Comparison of ENCODE assay signal across 24 cellular contexts in genomic region chr15:91844928-91845327, GRCh38.
"Had no signal": no experiment of that assay in that cellular context is flagged by ENCODE, and none has a peak within 500 bp of the region (broad histone marks: within the 10 kb centered on the region; RNA-seq: fewer than 3 reads in every experiment).

No MANE protein-coding gene starts in this region.

- DNase-seq: activated B cell treated with CpG ODN at 0.5 μM for 24 hours; activated CD4-positive, alpha-beta T cell treated with anti-CD3 and anti-CD28 coated beads for 4 hours; activated CD4-positive, alpha-beta T cell treated with anti-CD3 and anti-CD28 coated beads, Interleukin-2, amount 50 U/mL, for 48 hours; activated effector memory CD4-positive, alpha-beta T cell treated with Interleukin-2 at 50 U/mL for 16 hours; activated naive CD4-positive, alpha-beta T cell treated with anti-CD3 and anti-CD28 coated beads for 36 hours; activated naive CD8-positive, alpha-beta T cell treated with anti-CD3 and anti-CD28 coated beads, Interleukin-2, amount 10 ng/mL, durations not matched to agents 7 days and 5 days; activated T-cell treated with anti-CD3 and anti-CD28 coated beads, Interleukin-2, amount 50 U/mL, for 72 hours; amniotic stem cell; colonic mucosa; gastrocnemius medialis; hippocampal formation; kidney glomerular epithelial cell; left ventricle myocardium inferior; mammary epithelial cell; midbrain; natural killer cell; pancreas; psoas muscle; spleen; stimulated activated CD4-positive, alpha-beta T cell treated with anti-CD3 and anti-CD28 coated beads, Interleukin-4, amount 100 ng/mL, for 1 hour; stimulated activated naive CD4-positive, alpha-beta T cell; T1000 had no signal

- H3K4me3 ChIP-seq: colonic mucosa, esophagus muscularis mucosa, gastrocnemius medialis, left ventricle myocardium inferior, pancreas, psoas muscle, right atrium auricular region, spleen had no signal

- H3K4me1 ChIP-seq: colonic mucosa, esophagus muscularis mucosa, gastrocnemius medialis, left ventricle myocardium inferior, pancreas, psoas muscle, right atrium auricular region had no signal

- H3K27ac ChIP-seq: colonic mucosa, esophagus muscularis mucosa, gastrocnemius medialis, left ventricle myocardium inferior, pancreas, psoas muscle, right atrium auricular region, spleen had no signal

- H3K9me3 ChIP-seq: colonic mucosa, gastrocnemius medialis, right atrium auricular region had no signal

- H3K36me3 ChIP-seq: colonic mucosa, esophagus muscularis mucosa, gastrocnemius medialis, left ventricle myocardium inferior, pancreas, right atrium auricular region, spleen had no signal

- H3K27me3 ChIP-seq: colonic mucosa, esophagus muscularis mucosa, gastrocnemius medialis, right atrium auricular region had no signal

- H3K27ac Mint-ChIP-seq: activated B cell treated with CpG ODN at 0.5 μM for 24 hours; activated naive CD4-positive, alpha-beta T cell treated with anti-CD3 and anti-CD28 coated beads for 36 hours; activated naive CD8-positive, alpha-beta T cell treated with anti-CD3 and anti-CD28 coated beads, Interleukin-2, amount 10 ng/mL, durations not matched to agents 7 days and 5 days; activated T-cell treated with anti-CD3 and anti-CD28 coated beads, Interleukin-2, amount 50 U/mL, for 72 hours; natural killer cell had no signal

- H3K9me3 Mint-ChIP-seq: activated naive CD4-positive, alpha-beta T cell treated with anti-CD3 and anti-CD28 coated beads for 36 hours; activated naive CD8-positive, alpha-beta T cell treated with anti-CD3 and anti-CD28 coated beads, Interleukin-2, amount 10 ng/mL, durations not matched to agents 7 days and 5 days; activated T-cell treated with anti-CD3 and anti-CD28 coated beads, Interleukin-2, amount 50 U/mL, for 72 hours; natural killer cell had no signal

- H3K4me3 Mint-ChIP-seq: activated B cell treated with CpG ODN at 0.5 μM for 24 hours; activated naive CD4-positive, alpha-beta T cell treated with anti-CD3 and anti-CD28 coated beads for 36 hours; activated naive CD8-positive, alpha-beta T cell treated with anti-CD3 and anti-CD28 coated beads, Interleukin-2, amount 10 ng/mL, durations not matched to agents 7 days and 5 days; activated T-cell treated with anti-CD3 and anti-CD28 coated beads, Interleukin-2, amount 50 U/mL, for 72 hours; natural killer cell had no signal

- ATAC-seq: activated T-cell treated with anti-CD3 and anti-CD28 coated beads, Interleukin-2, amount 50 U/mL, for 72 hours; gastrocnemius medialis; natural killer cell; pancreas; psoas muscle had no signal

- H3K36me3 Mint-ChIP-seq: activated naive CD8-positive, alpha-beta T cell treated with anti-CD3 and anti-CD28 coated beads, Interleukin-2, amount 10 ng/mL, durations not matched to agents 7 days and 5 days; natural killer cell had no signal
